8 cellular contexts compared by ENCODE assay signal in the genomic region with DNA sequence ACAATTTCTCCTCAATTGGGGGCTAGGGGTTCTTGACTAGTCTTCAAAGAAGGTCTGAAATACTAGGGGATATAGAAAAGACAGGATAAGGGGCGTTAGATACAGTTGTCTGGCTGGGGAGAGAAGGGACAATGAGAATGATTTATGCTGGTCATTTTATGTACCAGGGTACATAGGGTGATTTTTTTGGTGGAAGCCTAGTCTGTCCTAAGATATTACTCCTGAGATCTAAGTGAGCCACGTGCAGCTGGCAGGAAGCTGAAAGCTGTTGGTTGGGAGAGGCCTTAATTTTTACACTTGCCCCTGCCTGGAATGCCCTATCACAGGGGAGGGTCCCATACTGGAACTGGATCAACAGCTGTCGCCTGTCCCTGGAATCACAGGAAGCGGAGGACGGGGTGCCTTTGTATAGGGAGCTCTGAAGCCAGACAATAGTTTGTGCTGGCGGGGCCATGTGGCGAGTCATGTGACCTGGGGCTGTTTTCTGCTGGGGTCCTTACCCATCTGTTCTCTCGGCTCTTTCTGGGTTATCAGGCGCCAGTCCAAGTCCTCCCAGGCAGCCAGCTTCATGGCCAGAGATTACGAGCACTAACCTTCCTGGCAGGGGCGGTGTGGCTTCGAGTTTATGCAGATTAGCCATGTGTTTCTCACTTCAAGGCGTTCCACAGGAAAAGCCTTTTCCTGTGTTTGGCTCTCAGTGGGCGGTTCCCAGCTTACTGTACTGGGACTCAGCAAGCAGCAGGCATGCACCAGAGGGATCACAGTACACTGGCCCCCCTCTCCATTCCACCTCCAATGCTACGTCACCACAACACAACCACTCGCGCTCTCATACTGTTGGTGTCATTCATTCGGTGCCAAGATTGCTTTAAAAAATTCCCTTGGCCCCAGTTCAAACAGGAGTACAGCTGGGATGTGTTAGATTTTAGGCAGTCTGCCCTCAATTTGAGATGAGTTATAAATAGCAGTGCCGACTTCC. TPM values are rescaled to one million over a fixed set of nuclear protein-coding genes. Genes with fewer than 3 reads are reported as not detected.
DNase-seq lines count a peak whose midpoint lies in the region; ATAC-seq and TF ChIP-seq lines count a peak whose summit lies in the region.

No MANE protein-coding gene starts in this region.

- peaks cover 4% of the 10 kb centered on the region for H3K27me3 Mint-ChIP-seq in GM23338 (ENCODE audit: insufficient read depth, low read depth, poor library complexity)
- no peaks in the 10 kb centered on the region for H3K27me3 Mint-ChIP-seq in mesothelial cell of epicardium (ENCODE audit: low read depth)

- H4K20me1 ChIP-seq in GM23338 (replicated peaks; ENCODE audit: insufficient read depth), result peaks cover 45% of the 10 kb centered on the region

- ATAC-seq in GM23338 (peak; percentile 77), HG02981 (IDR thresholded peaks at IDR 0.05; ENCODE audit: unreplicated experiment) (no peak)

- peak overlapping the region; percentile 74 for H3K4me2 ChIP-seq in GM23338

- H3K79me2 ChIP-seq in GM23338 (replicated peaks; ENCODE audit: insufficient read depth), result peaks cover 94% of the 10 kb centered on the region

- H3K4me1 ChIP-seq in GM23338 (ENCODE audit: insufficient read depth), result peaks cover 63% of the 10 kb centered on the region

- H3K27ac ChIP-seq in GM23338 (ENCODE audit: low read depth), result peak overlapping the region; percentile 77

- peaks cover 77% of the 10 kb centered on the region for H3K4me1 Mint-ChIP-seq in GM23338
- peaks cover 71% of the 10 kb centered on the region for H3K4me1 Mint-ChIP-seq in mesothelial cell of epicardium

- peaks cover 3% of the 10 kb centered on the region; the same call in 1 of the 2 replicates for H3F3A ChIP-seq in GM23338 (replicated peaks; ENCODE audit: low read depth)

- H3K9me3 Mint-ChIP-seq in GM23338 (no peaks in the 10 kb centered on the region), mesothelial cell of epicardium (no peaks in the 10 kb centered on the region)

- H3K27ac Mint-ChIP-seq in GM23338 (peak overlapping the region; percentile 95), mesothelial cell of epicardium (peak overlapping the region; percentile 97)

- H3K27me3 ChIP-seq in GM23338 (ENCODE audit: insufficient read depth), result no peaks in the 10 kb centered on the region

- H3K36me3 Mint-ChIP-seq in GM23338 (ENCODE audit: low read depth), result peaks cover 10% of the 10 kb centered on the region
- H3K36me3 Mint-ChIP-seq in mesothelial cell of epicardium, result peaks cover 4% of the 10 kb centered on the region

- H3K9me2 ChIP-seq in GM23338 (ENCODE audit: insufficient read depth), result no peaks in the 10 kb centered on the region

- peak overlapping the region; percentile 46 for H3K4me3 ChIP-seq in GM23338

- DNase-seq in 8988T, result peak; percentile 37
- peak; percentile 90 for DNase-seq in GM23338 (ENCODE audit: low spot score)
- peak; percentile 36 for DNase-seq in NCI-H510A treated with DMSO at 0.1 percent for 48 hours (lab: John Stamatoyannopoulos, UW)
- peak; percentile 44 for DNase-seq in activated T-cell treated with anti-CD3 and anti-CD28 coated beads, Interleukin-2, amount 50 U/mL, for 1 hour
- peak; percentile 93 to 97 for DNase-seq in erythroblast (lab: John Stamatoyannopoulos, UW)
- peak; percentile 62 to 70 for DNase-seq in mesothelial cell of epicardium (ENCODE audit: low spot score in 2 of 2, unreplicated experiment in 2 of 2)
- peak in 5 of 6 experiments; percentile 20 to 63 (median 31) for DNase-seq in stimulated activated naive CD4-positive, alpha-beta T cell (lab: John Stamatoyannopoulos, UW)

- TF ChIP-seq CTCF in GM23338 (conservative IDR thresholded peaks at IDR 0.05; ENCODE audit: low read depth in 2 of 2), result no peak
- TF ChIP-seq CTCF in mesothelial cell of epicardium (IDR thresholded peaks at IDR 0.05; ENCODE audit: unreplicated experiment), result no peak

- TF ChIP-seq POLR2A in erythroblast (IDR thresholded peaks at IDR 0.05; ENCODE audit: low read length), result no peak

- no peaks in the 10 kb centered on the region for H3K36me3 ChIP-seq in GM23338 (ENCODE audit: insufficient read depth)

- no peak overlapping the region for H2AFZ ChIP-seq in GM23338

- H3K4me3 Mint-ChIP-seq in GM23338, result peak overlapping the region; percentile 50
- H3K4me3 Mint-ChIP-seq in mesothelial cell of epicardium, result peak overlapping the region; percentile 42

TF ChIP-seq in GM23338, 12 proteins besides CTCF, POLR2A, EP300 and RAD21 (continues in another document):
- TF ChIP-seq CREB1 (CRISPR knock-in tag; IDR thresholded peaks at IDR 0.05; ENCODE audit: low read depth), result peak; percentile 67
- TF ChIP-seq, protein P1, sequence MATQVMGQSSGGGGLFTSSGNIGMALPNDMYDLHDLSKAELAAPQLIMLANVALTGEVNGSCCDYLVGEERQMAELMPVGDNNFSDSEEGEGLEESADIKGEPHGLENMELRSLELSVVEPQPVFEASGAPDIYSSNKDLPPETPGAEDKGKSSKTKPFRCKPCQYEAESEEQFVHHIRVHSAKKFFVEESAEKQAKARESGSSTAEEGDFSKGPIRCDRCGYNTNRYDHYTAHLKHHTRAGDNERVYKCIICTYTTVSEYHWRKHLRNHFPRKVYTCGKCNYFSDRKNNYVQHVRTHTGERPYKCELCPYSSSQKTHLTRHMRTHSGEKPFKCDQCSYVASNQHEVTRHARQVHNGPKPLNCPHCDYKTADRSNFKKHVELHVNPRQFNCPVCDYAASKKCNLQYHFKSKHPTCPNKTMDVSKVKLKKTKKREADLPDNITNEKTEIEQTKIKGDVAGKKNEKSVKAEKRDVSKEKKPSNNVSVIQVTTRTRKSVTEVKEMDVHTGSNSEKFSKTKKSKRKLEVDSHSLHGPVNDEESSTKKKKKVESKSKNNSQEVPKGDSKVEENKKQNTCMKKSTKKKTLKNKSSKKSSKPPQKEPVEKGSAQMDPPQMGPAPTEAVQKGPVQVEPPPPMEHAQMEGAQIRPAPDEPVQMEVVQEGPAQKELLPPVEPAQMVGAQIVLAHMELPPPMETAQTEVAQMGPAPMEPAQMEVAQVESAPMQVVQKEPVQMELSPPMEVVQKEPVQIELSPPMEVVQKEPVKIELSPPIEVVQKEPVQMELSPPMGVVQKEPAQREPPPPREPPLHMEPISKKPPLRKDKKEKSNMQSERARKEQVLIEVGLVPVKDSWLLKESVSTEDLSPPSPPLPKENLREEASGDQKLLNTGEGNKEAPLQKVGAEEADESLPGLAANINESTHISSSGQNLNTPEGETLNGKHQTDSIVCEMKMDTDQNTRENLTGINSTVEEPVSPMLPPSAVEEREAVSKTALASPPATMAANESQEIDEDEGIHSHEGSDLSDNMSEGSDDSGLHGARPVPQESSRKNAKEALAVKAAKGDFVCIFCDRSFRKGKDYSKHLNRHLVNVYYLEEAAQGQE (IDR thresholded peaks at IDR 0.05; ENCODE audit: unreplicated experiment), result no peak
- no peak for TF ChIP-seq ZNF114 (CRISPR knock-in tag; IDR thresholded peaks at IDR 0.05)
- no peak for TF ChIP-seq NANOG (IDR thresholded peaks at IDR 0.05; ENCODE audit: borderline replicate concordance)
- TF ChIP-seq EZH2phosphoT487 (IDR thresholded peaks at IDR 0.05; ENCODE audit: unreplicated experiment), result no peak

RNA-seq across cellular contexts. Expression of a gene that starts 27.5 kb away (rescaled TPM):
- total RNA-seq in GM23338 (2014; rRNA removed; shearing (Covaris generic)), result 82.1 and 104 TPM in 2 replicates
- polyA plus RNA-seq in GM23338 (2016; fragmentation: Nextera tagmentation; extraction: Ambion mirVana), result 50.0 and 62.6 TPM in 2 replicates
- total RNA-seq in mesothelial cell of epicardium, result 144 to 160 TPM (median 149 TPM) in 3 replicates

Comparison
In these comparisons a context has a peak if more than half of its experiments do, and no peak if none do; other contexts are left out.
1. DNase-seq: peak in every context shown above with its lines; median percentile 95 in erythroblast; 90 in GM23338; 66 in mesothelial cell of epicardium; 44 in activated T-cell treated with anti-CD3 and anti-CD28 coated beads, Interleukin-2, amount 50 U/mL, for 1 hour; 37 in 8988T; 36 in NCI-H510A treated with DMSO at 0.1 percent for 48 hours; 31 in stimulated activated naive CD4-positive, alpha-beta T cell.